Comparison of ENCODE assay signal across 8 cellular contexts in genomic region chr2:74843371-74844298, GRCh38. TPM values are rescaled to one million over a fixed set of nuclear protein-coding genes. Genes with fewer than 3 reads are reported as not detected.
DNase-seq lines count a peak whose midpoint lies in the region; ATAC-seq and TF ChIP-seq lines count a peak whose summit lies in the region.

No MANE protein-coding gene starts in this region.

- H3K4me3 Mint-ChIP-seq in Caco-2 (ENCODE audit: unreplicated experiment): peak overlapping the region; percentile 39
- H3K4me3 Mint-ChIP-seq in activated CD4-positive, alpha-beta memory T cell treated with anti-CD3 and anti-CD28 coated beads for 36 hours: peak overlapping the region; percentile 18
- peak overlapping the region; percentile 27 for H3K4me3 Mint-ChIP-seq in stimulated activated memory B cell treated with anti-CD40 and anti-IgM and Interleukin-4, amounts not matched to agents 10 μg/mL and 1 μg/mL and 100 μg/mL, for 72 hours

- WGBS in gastroesophageal sphincter (ENCODE audit: low coverage in 1 of 2), 2 donors: 35 to 83% methylated on average over 3 of the region's 5 CpGs

- TF ChIP-seq CTCF in Caco-2 (IDR thresholded peaks at IDR 0.05; ENCODE audit: insufficient read depth in 1 of 2, low read depth in 1 of 2, low read length in 1 of 2, severe bottlenecking in 1 of 2, unreplicated experiment in 1 of 2): no peak
- TF ChIP-seq CTCF in gastroesophageal sphincter (IDR thresholded peaks at IDR 0.05): no peak

- CTCF ChIA-PET in Caco-2 (lab: Charles Lee): interaction anchor here (1.3 kb wide), 1 partner anchor 8 kb away, joined by 10 read pairs; no protein-coding TSS in a partner anchor
- CTCF ChIA-PET in activated CD4-positive, alpha-beta memory T cell treated with anti-CD3 and anti-CD28 coated beads for 36 hours (lab: Charles Lee): interaction anchor here (2.0 kb wide), 1 partner anchor 8 kb away, joined by 12 read pairs; no protein-coding TSS in a partner anchor

- H3K27ac Mint-ChIP-seq in Caco-2 (ENCODE audit: unreplicated experiment): peak overlapping the region; percentile 70
- peak overlapping the region; percentile 73 for H3K27ac Mint-ChIP-seq in activated CD4-positive, alpha-beta memory T cell treated with anti-CD3 and anti-CD28 coated beads for 36 hours
- peak overlapping the region; percentile 77 for H3K27ac Mint-ChIP-seq in stimulated activated memory B cell treated with anti-CD40 and anti-IgM and Interleukin-4, amounts not matched to agents 10 μg/mL and 1 μg/mL and 100 μg/mL, for 72 hours

- intact Hi-C loops in Caco-2 (cut with micrococcal nuclease; ENCODE audit: unreplicated experiment): loop anchor here (1.0 kb wide), 2 partner anchors 7 to 8 kb away; no protein-coding TSS in a partner anchor
- intact Hi-C loops in activated CD4-positive, alpha-beta memory T cell treated with anti-CD3 and anti-CD28 coated beads for 36 hours (cut with micrococcal nuclease): loop anchor here (1.0 to 2.0 kb wide), 2 partner anchors 7 to 129 kb away; no protein-coding TSS in a partner anchor

- POLR2A ChIA-PET in Caco-2 (lab: Charles Lee): no interaction called here
- POLR2A ChIA-PET in activated CD4-positive, alpha-beta memory T cell treated with anti-CD3 and anti-CD28 coated beads for 36 hours (lab: Charles Lee): interaction anchor here (0.6 to 2.6 kb wide), 2 partner anchors 9 to 33 kb away, joined by 3 to 14 read pairs; partner anchors contain the start of gene HK2

- H3K4me3 ChIP-seq in Caco-2 (ENCODE audit: low read depth, low read length): no peak overlapping the region
- H3K4me3 ChIP-seq in gastroesophageal sphincter: no peak overlapping the region

- no TSS peak for BruUV-seq in Caco-2 (replicated peaks; lab: Mats Ljungman, UMichigan)

- no peak for TF ChIP-seq EP300 in gastroesophageal sphincter (IDR thresholded peaks at IDR 0.05)

- H3K4me1 ChIP-seq in Caco-2: peaks cover 57% of the 10 kb centered on the region
- peaks cover 0 to 42% (median 16%) of the 10 kb centered on the region in 3 donors for H3K4me1 ChIP-seq in gastroesophageal sphincter

- no peaks in the 10 kb centered on the region for H3K9me3 Mint-ChIP-seq in Caco-2 (ENCODE audit: unreplicated experiment)
- H3K9me3 Mint-ChIP-seq in activated CD4-positive, alpha-beta memory T cell treated with anti-CD3 and anti-CD28 coated beads for 36 hours: no peaks in the 10 kb centered on the region
- H3K9me3 Mint-ChIP-seq in stimulated activated memory B cell treated with anti-CD40 and anti-IgM and Interleukin-4, amounts not matched to agents 10 μg/mL and 1 μg/mL and 100 μg/mL, for 72 hours: no peaks in the 10 kb centered on the region

- peak overlapping the region in 3 of 4 donors; percentile 3 to 67 (median 59) for H3K27ac ChIP-seq in gastroesophageal sphincter

- peaks cover 19% of the 10 kb centered on the region for H3K36me3 Mint-ChIP-seq in Caco-2 (ENCODE audit: insufficient read depth, unreplicated experiment)
- H3K36me3 Mint-ChIP-seq in activated CD4-positive, alpha-beta memory T cell treated with anti-CD3 and anti-CD28 coated beads for 36 hours: peaks cover 10% of the 10 kb centered on the region
- peaks cover 5% of the 10 kb centered on the region for H3K36me3 Mint-ChIP-seq in stimulated activated memory B cell treated with anti-CD40 and anti-IgM and Interleukin-4, amounts not matched to agents 10 μg/mL and 1 μg/mL and 100 μg/mL, for 72 hours

- H3K27me3 ChIP-seq in Caco-2 (replicated peaks; ENCODE audit: control insufficient read depth, insufficient read depth, low read length) (no peaks in the 10 kb centered on the region), gastroesophageal sphincter (no peaks in the 10 kb centered on the region)

- DNase-seq in Caco-2 (no peak), NCI-H2227 (lab: John Stamatoyannopoulos, UW; ENCODE audit: unreplicated experiment) (no peak), globus pallidus (ENCODE audit: low spot score) (no peak)
- peak; percentile 51 for DNase-seq in activated CD4-positive, alpha-beta memory T cell treated with anti-CD3 and anti-CD28 coated beads for 36 hours

- peak; percentile 88 for ATAC-seq in GM19463 (IDR thresholded peaks at IDR 0.05; ENCODE audit: unreplicated experiment)
- peak; percentile 92 for ATAC-seq in HG03469 (IDR thresholded peaks at IDR 0.05; ENCODE audit: unreplicated experiment)
- ATAC-seq in gastroesophageal sphincter: peak; percentile 50
- peak; percentile 92 for ATAC-seq in stimulated activated memory B cell treated with anti-CD40 and anti-IgM and Interleukin-4, amounts not matched to agents 10 μg/mL and 1 μg/mL and 100 μg/mL, for 72 hours

- H3K27me3 Mint-ChIP-seq in Caco-2 (ENCODE audit: insufficient read depth, unreplicated experiment): no peaks in the 10 kb centered on the region
- no peaks in the 10 kb centered on the region for H3K27me3 Mint-ChIP-seq in activated CD4-positive, alpha-beta memory T cell treated with anti-CD3 and anti-CD28 coated beads for 36 hours
- H3K27me3 Mint-ChIP-seq in stimulated activated memory B cell treated with anti-CD40 and anti-IgM and Interleukin-4, amounts not matched to agents 10 μg/mL and 1 μg/mL and 100 μg/mL, for 72 hours: no peaks in the 10 kb centered on the region

- TF ChIP-seq POLR2A in gastroesophageal sphincter (IDR thresholded peaks at IDR 0.05): no peak

- H3K36me3 ChIP-seq in Caco-2 (ENCODE audit: control insufficient read depth, insufficient read depth, low read length) (no peaks in the 10 kb centered on the region), gastroesophageal sphincter (no peaks in the 10 kb centered on the region)

- H3K9me3 ChIP-seq in Caco-2 (no peaks in the 10 kb centered on the region), gastroesophageal sphincter (no peaks in the 10 kb centered on the region)

- peaks cover 53% of the 10 kb centered on the region for H3K4me1 Mint-ChIP-seq in Caco-2 (ENCODE audit: low read depth, unreplicated experiment)
- peaks cover 89% of the 10 kb centered on the region for H3K4me1 Mint-ChIP-seq in activated CD4-positive, alpha-beta memory T cell treated with anti-CD3 and anti-CD28 coated beads for 36 hours (ENCODE audit: low read depth)
- H3K4me1 Mint-ChIP-seq in stimulated activated memory B cell treated with anti-CD40 and anti-IgM and Interleukin-4, amounts not matched to agents 10 μg/mL and 1 μg/mL and 100 μg/mL, for 72 hours: peaks cover 51% of the 10 kb centered on the region

RNA-seq across cellular contexts. Expression of gene HK2, which starts 9.7 kb away (rescaled TPM):
- total RNA-seq in Caco-2 (2022) (19.9 and 22.6 TPM in 2 replicates), gastroesophageal sphincter (1 to 10 TPM in 3 of 4 donors, under 1 TPM in 1; 0.82 to 6.1 (median 2.1) TPM)
- total RNA-seq in activated CD4-positive, alpha-beta memory T cell treated with anti-CD3 and anti-CD28 coated beads for 36 hours: 10 to 100 TPM; 53.5 to 53.7 TPM
